8 cellular contexts compared by ENCODE assay signal in the genomic region with DNA sequence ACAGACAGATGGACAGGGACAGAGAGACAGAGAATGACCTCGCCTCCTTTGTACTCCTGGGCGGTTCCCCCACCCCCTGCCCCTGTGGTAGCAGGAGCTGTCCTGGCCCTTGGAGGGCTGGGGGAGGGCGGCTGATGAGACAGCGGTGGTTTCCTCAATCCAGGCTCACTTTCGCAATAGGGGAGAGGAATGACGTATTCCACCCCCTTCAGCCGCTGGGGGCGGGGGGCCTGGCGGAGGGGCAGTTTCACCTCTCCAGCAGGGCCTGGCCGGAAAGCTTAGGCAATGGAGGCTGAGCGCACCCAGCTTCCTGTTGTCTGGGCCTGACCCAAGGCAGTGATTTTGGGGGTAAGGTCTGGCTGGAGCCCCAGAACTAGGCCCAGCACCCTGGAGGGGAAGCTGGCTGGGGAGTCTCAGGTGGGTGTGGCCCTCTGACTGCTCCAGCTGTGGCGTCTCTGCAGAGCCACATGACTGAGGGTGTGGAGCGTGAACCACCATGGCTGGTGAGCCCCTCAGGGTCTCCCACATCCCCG. TPM values are rescaled to one million over a fixed set of nuclear protein-coding genes. Genes with fewer than 3 reads are reported as not detected.
A peak's percentile ranks its signal among the peaks of the same experiment; 100 is the strongest.
DNase-seq lines count a peak whose midpoint lies in the region; ATAC-seq and TF ChIP-seq lines count a peak whose summit lies in the region.

No MANE protein-coding gene starts in this region.

- H2AFZ ChIP-seq in OCI-LY3 (ENCODE audit: low read depth, low read length), result no peak overlapping the region

- H3K4me2 ChIP-seq in OCI-LY3 (ENCODE audit: low read length), result peak overlapping the region; percentile 98

- H3K36me3 Mint-ChIP-seq in CD8-positive, alpha-beta T cell, result peaks cover 30% of the 10 kb centered on the region
- no peaks in the 10 kb centered on the region for H3K36me3 Mint-ChIP-seq in osteocyte (ENCODE audit: unreplicated experiment)

- intact Hi-C loops in CD8-positive, alpha-beta T cell (cut with DNase I, micrococcal nuclease), result loop anchor here (1.0 to 5.0 kb wide), 3 partner anchors 18 to 88 kb away; a partner anchor contains a TSS
- intact Hi-C loops in tibial artery (cut with DNase I; ENCODE audit: low total_unique reads), result no loop called here

- H3K4me3 ChIP-seq in CD8-positive, alpha-beta T cell (ENCODE audit: low read depth, low read length), result peak overlapping the region; percentile 84
- H3K4me3 ChIP-seq in OCI-LY3 (ENCODE audit: low read length) (peak overlapping the region; percentile 74), tibial artery (no peak overlapping the region)

- H3K36me3 ChIP-seq in CD8-positive, alpha-beta T cell (ENCODE audit: insufficient read depth, low read length), result no peaks in the 10 kb centered on the region
- H3K36me3 ChIP-seq in OCI-LY3 (replicated peaks; ENCODE audit: low read depth, low read length), result no peaks in the 10 kb centered on the region
- H3K36me3 ChIP-seq in tibial artery, result no peaks in the 10 kb centered on the region

- peaks cover 93% of the 10 kb centered on the region for H3K4me1 ChIP-seq in CD8-positive, alpha-beta T cell (ENCODE audit: insufficient read depth, low read length)
- peaks cover 70% of the 10 kb centered on the region for H3K4me1 ChIP-seq in OCI-LY3 (ENCODE audit: low read length)
- H3K4me1 ChIP-seq in tibial artery, result no peaks in the 10 kb centered on the region

- H3K9me3 Mint-ChIP-seq in CD8-positive, alpha-beta T cell, result no peaks in the 10 kb centered on the region
- H3K9me3 Mint-ChIP-seq in osteocyte (ENCODE audit: unreplicated experiment), result no peaks in the 10 kb centered on the region

- CTCF ChIA-PET in CD8-positive, alpha-beta T cell (lab: Charles Lee), result interaction anchor here (0.6 to 36.1 kb wide), 11 partner anchors 4 to 94 kb away, joined by 3 to 1097 read pairs (median 9); a partner anchor contains a TSS

- POLR2A ChIA-PET in CD8-positive, alpha-beta T cell (lab: Charles Lee), result interaction anchor here (0.6 to 7.1 kb wide), 5 partner anchors 8 to 1009 kb away, joined by 3 to 124 read pairs (median 63); a partner anchor contains a TSS

- peak overlapping the region; percentile 97 for H3K27ac ChIP-seq in CD8-positive, alpha-beta T cell (ENCODE audit: low read depth, low read length)
- H3K27ac ChIP-seq in OCI-LY3 (ENCODE audit: low read length), result peak overlapping the region; percentile 99
- H3K27ac ChIP-seq in tibial artery, result peak overlapping the region in 1 of 2 donors; percentile 21

- H3K9me3 ChIP-seq in CD8-positive, alpha-beta T cell (ENCODE audit: low read length), result no peaks in the 10 kb centered on the region
- H3K9me3 ChIP-seq in OCI-LY3 (ENCODE audit: insufficient read depth, low read length) (no peaks in the 10 kb centered on the region), tibial artery (no peaks in the 10 kb centered on the region)

- H3K4me1 Mint-ChIP-seq in CD8-positive, alpha-beta T cell (ENCODE audit: low read depth), result peaks cover 83% of the 10 kb centered on the region
- H3K4me1 Mint-ChIP-seq in osteocyte (ENCODE audit: unreplicated experiment), result peaks cover 44% of the 10 kb centered on the region

- peak; percentile 60 to 93 (median 82) for DNase-seq in CD8-positive, alpha-beta T cell
- DNase-seq in HCEC 1CT (peak; percentile 92), activated T-cell treated with anti-CD3 and anti-CD28 coated beads for 48 hours (ENCODE audit: low read depth) (peak; percentile 90), fibroblast of gingiva (ENCODE audit: low read depth) (peak; percentile 91), osteocyte (ENCODE audit: extremely low spot score, unreplicated experiment) (no peak), tibial artery (peak; percentile 84 to 87), DMS153 (lab: John Stamatoyannopoulos, UW) (no peak)

- peaks cover 70% of the 10 kb centered on the region for H3K79me2 ChIP-seq in OCI-LY3 (ENCODE audit: low read length)

- no peaks in the 10 kb centered on the region for H3K27me3 Mint-ChIP-seq in CD8-positive, alpha-beta T cell (ENCODE audit: low read depth)
- no peaks in the 10 kb centered on the region for H3K27me3 Mint-ChIP-seq in osteocyte (ENCODE audit: unreplicated experiment)

- ATAC-seq in CD8-positive, alpha-beta T cell, result peak; percentile 50

- peak overlapping the region; percentile 96 for H3K9ac ChIP-seq in OCI-LY3 (ENCODE audit: low read length)

- no peaks in the 10 kb centered on the region for H3K27me3 ChIP-seq in CD8-positive, alpha-beta T cell (ENCODE audit: insufficient read depth, low read length)
- no peaks in the 10 kb centered on the region for H3K27me3 ChIP-seq in OCI-LY3 (ENCODE audit: low read depth, low read length)
- peaks cover 0 to 41% of the 10 kb centered on the region in 2 donors for H3K27me3 ChIP-seq in tibial artery

- H3K4me3 Mint-ChIP-seq in CD8-positive, alpha-beta T cell, result peak overlapping the region; percentile 100
- no peak overlapping the region for H3K4me3 Mint-ChIP-seq in osteocyte (ENCODE audit: unreplicated experiment)

- H3K27ac Mint-ChIP-seq in CD8-positive, alpha-beta T cell, result peak overlapping the region; percentile 100
- peak overlapping the region; percentile 23 for H3K27ac Mint-ChIP-seq in osteocyte (ENCODE audit: unreplicated experiment)

- no peaks in the 10 kb centered on the region for H4K20me1 ChIP-seq in OCI-LY3 (ENCODE audit: insufficient read depth, low read length)

- no peak for TF ChIP-seq CTCF in CD8-positive, alpha-beta T cell (IDR thresholded peaks at IDR 0.05)
- TF ChIP-seq CTCF in OCI-LY3 (IDR thresholded peaks at IDR 0.05; ENCODE audit: low read depth, low read length) (no peak), osteocyte (IDR thresholded peaks at IDR 0.05) (no peak), tibial artery (IDR thresholded peaks at IDR 0.05) (no peak)

RNA-seq across cellular contexts. Expression of a gene that starts 7.4 kb away (rescaled TPM):
- 100 to 1,000 TPM; 527 to 558 TPM for total RNA-seq in CD8-positive, alpha-beta T cell
- 2.0 and 2.8 TPM in 2 replicates for total RNA-seq in osteocyte

RNA-seq across cellular contexts. Expression of a gene that starts 32.8 kb away (rescaled TPM):
- total RNA-seq in CD8-positive, alpha-beta T cell, result under 1 TPM in 1 of 2 experiments, not detected in 1; 0.22 TPM
- total RNA-seq in osteocyte, result 0.18 TPM in 1 of 2 replicates, not detected in the other

Comparison
In these comparisons a context has a peak if more than half of its experiments do, and no peak if none do; other contexts are left out.
1. DNase-seq: peak in CD8-positive, alpha-beta T cell (7 of 7), HCEC 1CT (single experiment), activated T-cell treated with anti-CD3 and anti-CD28 coated beads for 48 hours (single experiment), fibroblast of gingiva (single experiment) and tibial artery (2 of 2); none in osteocyte (single experiment) and DMS153 (single experiment).
2. H3K4me3 ChIP-seq: peak in CD8-positive, alpha-beta T cell (single experiment) and OCI-LY3 (single experiment); none in tibial artery (0 of 2).
3. RNA of a gene that starts 7.4 kb away (total RNA-seq): 527 to 558 TPM in CD8-positive, alpha-beta T cell; 2.0 to 2.8 TPM in osteocyte; every median in the first group is over 100 times any median in the second.